8 cellular contexts compared by ENCODE assay signal in the genomic region with DNA sequence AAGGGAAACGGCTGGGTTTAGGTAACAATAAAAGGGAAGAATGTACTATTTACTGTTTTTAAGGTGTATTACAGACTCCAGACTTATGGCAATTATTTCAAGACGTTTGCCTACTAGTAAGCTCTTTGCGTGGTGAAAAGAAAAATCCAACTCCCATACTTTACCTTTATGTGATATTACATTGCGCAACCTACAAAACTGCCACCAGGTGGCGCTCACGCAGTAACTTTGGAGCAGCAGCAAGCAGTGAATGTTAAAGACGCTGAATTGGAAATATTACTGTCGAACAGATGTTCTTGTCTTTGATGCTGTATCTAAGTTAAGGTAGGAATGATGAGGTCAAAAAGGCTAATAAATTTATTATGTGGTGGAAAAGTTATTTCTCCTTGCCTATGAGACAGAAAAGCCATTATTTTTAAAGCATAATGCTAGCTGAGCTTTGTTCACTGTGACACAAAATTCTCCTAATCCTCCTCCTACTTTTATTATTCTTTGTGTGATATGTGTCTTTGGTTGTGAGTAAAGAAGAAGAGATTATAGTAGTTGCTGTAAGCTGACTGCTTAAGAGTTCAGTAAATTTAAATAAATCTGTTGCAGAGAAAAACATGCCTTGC.
DNase-seq lines count a peak whose midpoint lies in the region; ATAC-seq and TF ChIP-seq lines count a peak whose summit lies in the region.

No MANE protein-coding gene starts in this region.

- peak; percentile 41 for ATAC-seq in CD4-positive, alpha-beta T cell (ENCODE audit: poor library complexity)
- ATAC-seq in GM19023 (IDR thresholded peaks at IDR 0.05; ENCODE audit: unreplicated experiment): peak; percentile 88
- ATAC-seq in HG03108 (IDR thresholded peaks at IDR 0.05; ENCODE audit: unreplicated experiment): peak; percentile 74

- no peaks in the 10 kb centered on the region for H3K27me3 ChIP-seq in CD4-positive, alpha-beta T cell (ENCODE audit: control insufficient read depth, insufficient read depth, low read length)

- intact Hi-C loops in CD4-positive, alpha-beta T cell (cut with DNase I, micrococcal nuclease): loop anchor here (5.0 kb wide), 1 partner anchor 1664 kb away; no protein-coding TSS in a partner anchor

- no peak overlapping the region for H3K4me3 Mint-ChIP-seq in CD4-positive, alpha-beta T cell
- H3K4me3 Mint-ChIP-seq in mesothelial cell of epicardium: no peak overlapping the region

- H3K27me3 Mint-ChIP-seq in CD4-positive, alpha-beta T cell: peaks cover 15% of the 10 kb centered on the region
- H3K27me3 Mint-ChIP-seq in mesothelial cell of epicardium (ENCODE audit: low read depth): no peaks in the 10 kb centered on the region

- H3K9me3 Mint-ChIP-seq in CD4-positive, alpha-beta T cell: no peaks in the 10 kb centered on the region
- H3K9me3 Mint-ChIP-seq in mesothelial cell of epicardium: no peaks in the 10 kb centered on the region

- peak; percentile 86 for TF ChIP-seq CTCF in CD4-positive, alpha-beta T cell (IDR thresholded peaks at IDR 0.05)
- TF ChIP-seq CTCF in mesothelial cell of epicardium (IDR thresholded peaks at IDR 0.05; ENCODE audit: unreplicated experiment): peak; percentile 98

- no peaks in the 10 kb centered on the region for H3K36me3 Mint-ChIP-seq in CD4-positive, alpha-beta T cell (ENCODE audit: low read depth)
- H3K36me3 Mint-ChIP-seq in mesothelial cell of epicardium: no peaks in the 10 kb centered on the region

- POLR2A ChIA-PET in CD4-positive, alpha-beta T cell (lab: Charles Lee): no interaction called here

- H3K9me3 ChIP-seq in CD4-positive, alpha-beta T cell (ENCODE audit: control insufficient read depth, low read length): no peaks in the 10 kb centered on the region

- DNase-seq in CD4-positive, alpha-beta T cell: peak; percentile 37 to 70 (median 44)
- peak; percentile 21 for DNase-seq in NCI-H2227 treated with DMSO at 0.1 percent for 48 hours (lab: John Stamatoyannopoulos, UW)
- DNase-seq in activated CD4-positive, alpha-beta T cell treated with anti-CD3 and anti-CD28 coated beads, Interleukin-2, amount 50 U/mL, for 48 hours: peak; percentile 70 to 77
- DNase-seq in effector CD8-positive, alpha-beta T cell (lab: John Stamatoyannopoulos, UW): peak; percentile 47
- DNase-seq in mesothelial cell of epicardium (ENCODE audit: low spot score in 2 of 2, unreplicated experiment in 2 of 2): peak; percentile 62 to 87
- DNase-seq in stimulated activated CD8-positive, alpha-beta memory T cell treated with anti-CD3 and anti-CD28 coated beads, Interleukin-4, amount 100 ng/mL, for 1 hour (ENCODE audit: low read depth in 2 of 2, low spot score in 1 of 2): peak; percentile 1 to 25

- H3K27ac ChIP-seq in CD4-positive, alpha-beta T cell (ENCODE audit: low read depth, low read length): no peak overlapping the region

- CTCF ChIA-PET in CD4-positive, alpha-beta T cell (lab: Charles Lee): no interaction called here

- H3K27ac Mint-ChIP-seq in CD4-positive, alpha-beta T cell: no peak overlapping the region
- H3K27ac Mint-ChIP-seq in mesothelial cell of epicardium: no peak overlapping the region

- no peaks in the 10 kb centered on the region for H3K4me1 Mint-ChIP-seq in CD4-positive, alpha-beta T cell (ENCODE audit: low read depth)
- peaks cover 37% of the 10 kb centered on the region for H3K4me1 Mint-ChIP-seq in mesothelial cell of epicardium

Comparison
In these comparisons a context has a peak if more than half of its experiments do, and no peak if none do; other contexts are left out.
1. DNase-seq: peak in every context shown above with its lines; median percentile 74 in mesothelial cell of epicardium; 74 in activated CD4-positive, alpha-beta T cell treated with anti-CD3 and anti-CD28 coated beads, Interleukin-2, amount 50 U/mL, for 48 hours; 47 in effector CD8-positive, alpha-beta T cell; 44 in CD4-positive, alpha-beta T cell; 21 in NCI-H2227 treated with DMSO at 0.1 percent for 48 hours; 13 in stimulated activated CD8-positive, alpha-beta memory T cell treated with anti-CD3 and anti-CD28 coated beads, Interleukin-4, amount 100 ng/mL, for 1 hour.